In genomic region chr2:217905395-217905794, GRCh38 we compare ENCODE assay signal across 12 cellular contexts.
DNase-seq lines count a peak whose midpoint lies in the region; ATAC-seq and TF ChIP-seq lines count a peak whose summit lies in the region.
"Had no signal": no experiment of that assay in that cellular context is flagged by ENCODE, and none has a peak within 500 bp of the region (broad histone marks: within the 10 kb centered on the region; RNA-seq: fewer than 3 reads in every experiment).

No MANE protein-coding gene starts in this region.

- in situ Hi-C loops in gastrocnemius medialis (cut with MboI; ENCODE audit: low sequenced_read_pairs in 4 of 4) = no loop called here

- peaks cover 66 to 83% of the 10 kb centered on the region in 2 donors for H3K4me1 ChIP-seq in left lung
- peaks cover 86 to 94% of the 10 kb centered on the region in 2 donors for H3K4me1 ChIP-seq in gastrocnemius medialis

- peak; percentile 59 to 70 for TF ChIP-seq POLR2A in gastrocnemius medialis (IDR thresholded peaks at IDR 0.05)

- no peaks in the 10 kb centered on the region for H3K9me3 ChIP-seq in left lung
- no peaks in the 10 kb centered on the region for H3K9me3 ChIP-seq in gastrocnemius medialis
- H3K9me3 ChIP-seq: neutrophil had no signal

- peak; percentile 1 for ATAC-seq in left lung
- ATAC-seq in gastrocnemius medialis = peak; percentile 7 to 19
- no peak for ATAC-seq in GM19467 (IDR thresholded peaks at IDR 0.05; ENCODE audit: unreplicated experiment)
- ATAC-seq in GM18520 (IDR thresholded peaks at IDR 0.05; ENCODE audit: unreplicated experiment) = no peak
- ATAC-seq: A549 had no signal

- POLR2A ChIA-PET in HEK293T (lab: Yijun Ruan, JAX) = no interaction called here

- no peaks in the 10 kb centered on the region for H3K27me3 ChIP-seq in left lung
- no peaks in the 10 kb centered on the region for H3K27me3 ChIP-seq in gastrocnemius medialis

- peak; percentile 83 for DNase-seq in Ammon's horn (ENCODE audit: low spot score)
- DNase-seq in left lung = peak; percentile 74 to 77
- peak; percentile 82 to 83 for DNase-seq in gastrocnemius medialis
- DNase-seq in HEK293T (ENCODE audit: extremely low spot score) = no peak
- DNase-seq in H4 (ENCODE audit: low spot score) = no peak
- DNase-seq: NCI-H1694, T-helper 9 cell had no signal

- intact Hi-C loops in left lung (cut with DNase I) = no loop called here
- intact Hi-C loops in gastrocnemius medialis (cut with DNase I; ENCODE audit: low total_unique reads) = loop anchor here (10.0 kb wide), 2 partner anchors 379 to 1211 kb away; partner anchors contain the start of gene IGFBP5

- H3K4me3 ChIP-seq in left lung = peak overlapping the region in 1 of 2 donors; percentile 13
- H3K4me3 ChIP-seq in gastrocnemius medialis = peak overlapping the region in 2 of 4 donors; percentile 1 to 2
- H3K4me3 ChIP-seq: A549 had no signal

- H3K36me3 ChIP-seq in left lung (no peaks in the 10 kb centered on the region), gastrocnemius medialis (no peaks in the 10 kb centered on the region)
- H3K36me3 ChIP-seq: neutrophil had no signal

- TF ChIP-seq CTCF in left lung (IDR thresholded peaks at IDR 0.05) (no peak), gastrocnemius medialis (IDR thresholded peaks at IDR 0.05 in 4 of 5, conservative IDR thresholded peaks at IDR 0.05 in 1 of 5) (no peak)

- peak overlapping the region; percentile 71 for H3K27ac ChIP-seq in cingulate gyrus (ENCODE audit: low read depth, low read length)
- H3K27ac ChIP-seq in left lung = peak overlapping the region; percentile 81 to 92
- peak overlapping the region; percentile 87 to 94 (median 92) for H3K27ac ChIP-seq in gastrocnemius medialis
- H3K27ac ChIP-seq: neutrophil had no signal

- CTCF ChIA-PET in HEK293T (lab: Yijun Ruan, JAX) = no interaction called here

TF ChIP-seq in HEK293T, 16 proteins besides CTCF, POLR2A, EP300 and RAD21:
- TF ChIP-seq BHLHE40 (IDR thresholded peaks at IDR 0.05; ENCODE audit: borderline replicate concordance) = no peak
- TF ChIP-seq TARDBP (IDR thresholded peaks at IDR 0.05) = no peak
- no peak for TF ChIP-seq SUZ12 (IDR thresholded peaks at IDR 0.05)
- no peak for TF ChIP-seq LEF1 (IDR thresholded peaks at IDR 0.05; ENCODE audit: borderline replicate concordance)

Comparison
In these comparisons a context has a peak if more than half of its experiments do, and no peak if none do; other contexts are left out.
1. DNase-seq: peak in Ammon's horn (single experiment), left lung (2 of 2) and gastrocnemius medialis (2 of 2); none in HEK293T (single experiment) and H4 (single experiment).
2. ATAC-seq: peak in left lung (single experiment) and gastrocnemius medialis (2 of 2); none in GM19467 (single experiment) and GM18520 (single experiment).
3. Peak in every context shown above with its lines, with median percentiles within 50 percentile points of each other: H3K27ac ChIP-seq.